7 cellular contexts compared by ENCODE assay signal in genomic region chr6:26327450-26328264, GRCh38.
A peak's percentile ranks its signal among the peaks of the same experiment; 100 is the strongest.
DNase-seq lines count a peak whose midpoint lies in the region; ATAC-seq and TF ChIP-seq lines count a peak whose summit lies in the region.

No MANE protein-coding gene starts in this region.

- H3K9me3 Mint-ChIP-seq in nephron = no peaks in the 10 kb centered on the region

- H3K27ac Mint-ChIP-seq in nephron = no peak overlapping the region

- ATAC-seq in GM18511 (IDR thresholded peaks at IDR 0.05; ENCODE audit: unreplicated experiment) (peak; percentile 47), GM19324 (IDR thresholded peaks at IDR 0.05; ENCODE audit: low FRiP score, unreplicated experiment) (no peak)

- TF ChIP-seq CTCF in choroid plexus epithelial cell (conservative IDR thresholded peaks at IDR 0.05; ENCODE audit: low read depth, low read length) (no peak), nephron (IDR thresholded peaks at IDR 0.05; ENCODE audit: unreplicated experiment in 3 of 3) (no peak)

- H3K4me3 ChIP-seq in choroid plexus epithelial cell (ENCODE audit: low read depth, low read length) = peak overlapping the region; percentile 53

- H3K36me3 Mint-ChIP-seq in nephron (ENCODE audit: low read depth) = no peaks in the 10 kb centered on the region

- DNase-seq in NCI-H1694 (lab: John Stamatoyannopoulos, UW) = peak; percentile 88
- DNase-seq in UCSD-AML1 (lab: John Stamatoyannopoulos, UW; ENCODE audit: unreplicated experiment) = peak; percentile 77
- DNase-seq in choroid plexus epithelial cell (ENCODE audit: low read depth) = peak; percentile 78
- no peak for DNase-seq in NCI-H446 treated with DMSO at 0.1 percent for 48 hours (lab: John Stamatoyannopoulos, UW)

- H3K4me3 Mint-ChIP-seq in nephron = peak overlapping the region; percentile 71 to 81 (median 80)

- H3K27me3 Mint-ChIP-seq in nephron (ENCODE audit: low read depth) = peaks cover 86% of the 10 kb centered on the region

- peaks cover 33% of the 10 kb centered on the region for H3K4me1 Mint-ChIP-seq in nephron
